ENCODE assay signal across 8 cellular contexts in the genomic region with DNA sequence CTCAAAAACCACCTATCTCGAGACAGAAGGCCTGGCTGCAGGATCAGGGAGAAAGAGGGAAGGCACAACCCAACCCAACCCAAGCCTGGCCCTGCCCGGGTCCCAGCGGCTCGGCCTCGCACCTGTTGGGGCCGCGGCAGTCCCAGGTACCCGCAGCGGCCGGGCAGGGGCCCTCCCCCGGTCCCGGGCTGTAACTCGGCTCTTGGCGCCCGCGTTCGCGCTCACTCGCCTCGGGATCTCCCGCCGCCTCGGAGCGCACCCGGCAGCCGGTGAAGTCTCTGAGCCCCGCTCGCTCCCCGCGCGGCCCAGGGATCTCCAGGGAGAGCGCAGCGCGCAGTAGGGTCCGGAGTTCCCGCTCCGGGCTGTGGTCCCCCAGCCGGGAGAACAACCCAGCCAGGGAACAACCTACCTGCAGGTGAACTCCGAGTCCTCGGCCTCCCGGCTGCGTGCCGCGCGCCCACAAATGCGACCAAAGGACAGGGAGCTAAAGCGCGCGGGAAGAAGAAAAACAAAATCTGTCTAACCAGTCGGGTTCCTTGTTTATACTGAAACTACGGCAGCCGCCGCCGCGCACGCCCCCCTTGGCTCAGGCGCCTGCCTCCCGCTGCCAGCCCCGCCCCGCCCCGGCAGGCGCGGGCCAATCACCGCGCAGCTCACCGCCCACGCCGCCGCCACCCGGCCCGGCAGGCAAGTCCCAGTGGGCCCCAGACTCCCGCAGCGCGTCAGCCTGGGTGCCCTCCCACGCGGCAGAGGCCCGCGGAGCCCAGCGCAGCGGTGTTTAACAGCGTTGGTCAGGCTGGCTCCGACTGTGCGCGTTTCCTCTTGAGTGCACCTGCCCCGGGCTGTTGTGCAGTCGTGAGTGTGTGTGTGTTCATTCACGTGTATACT. TPM values are rescaled to one million over a fixed set of nuclear protein-coding genes. Genes with fewer than 3 reads are reported as not detected.
DNase-seq lines count a peak whose midpoint lies in the region; ATAC-seq and TF ChIP-seq lines count a peak whose summit lies in the region.

Gene RASGEF1B, minus strand, starts transcription at position 547 of the 888 bp plus-strand sequence. CDS start 12,399 bp downstream, outside the sequence.

- H3K4me1 ChIP-seq in osteoblast (ENCODE audit: insufficient read depth, low read length): peaks cover 13% of the 10 kb centered on the region

- peak within 1 kb of the TSS; percentile 79 for H3K4me3 ChIP-seq in osteoblast (ENCODE audit: insufficient read depth, low read length)

- peak within 1 kb of the TSS; percentile 87 to 92 for H3K27ac Mint-ChIP-seq in activated naive CD4-positive, alpha-beta T cell treated with anti-CD3 and anti-CD28 coated beads, Interleukin-2, amount 50 U/mL, for 72 hours

- peaks cover 0 to 12% of the 10 kb centered on the region in 2 donors for H3K36me3 Mint-ChIP-seq in activated naive CD4-positive, alpha-beta T cell treated with anti-CD3 and anti-CD28 coated beads, Interleukin-2, amount 50 U/mL, for 72 hours

- peak; percentile 95 for DNase-seq in GM03348 (ENCODE audit: low spot score)
- peak; percentile 78 for DNase-seq in NCI-H1048 (lab: John Stamatoyannopoulos, UW)
- DNase-seq in activated naive CD4-positive, alpha-beta T cell treated with anti-CD3 and anti-CD28 coated beads, Interleukin-2, amount 50 U/mL, for 72 hours (ENCODE audit: low spot score in 2 of 2): peak; percentile 94 to 97
- peak; percentile 82 to 98 (median 95) for DNase-seq in head of caudate nucleus
- peak; percentile 96 for DNase-seq in osteoblast (ENCODE audit: insufficient read length, low spot score, missing footprints)

- H3K79me2 ChIP-seq in osteoblast (ENCODE audit: insufficient read depth, low read length): no peaks in the 10 kb centered on the region

- peaks cover 29% of the 10 kb centered on the region for H3K27me3 ChIP-seq in osteoblast (ENCODE audit: insufficient read depth, low read length)

- no peaks in the 10 kb centered on the region for H3K9me3 Mint-ChIP-seq in activated naive CD4-positive, alpha-beta T cell treated with anti-CD3 and anti-CD28 coated beads, Interleukin-2, amount 50 U/mL, for 72 hours

- ATAC-seq in HG02571 (IDR thresholded peaks at IDR 0.05; ENCODE audit: unreplicated experiment) (peak; percentile 95), SK-N-SH treated with all-trans-retinoic acid at 6 μM for 48 hours (peak; percentile 91)
- ATAC-seq in activated naive CD4-positive, alpha-beta T cell treated with anti-CD3 and anti-CD28 coated beads, Interleukin-2, amount 50 U/mL, for 72 hours: peak; percentile 91 to 94

- no peaks in the 10 kb centered on the region for H3K9me3 ChIP-seq in osteoblast (ENCODE audit: low read depth, low read length)

- peak within 1 kb of the TSS; percentile 80 for H3K4me2 ChIP-seq in osteoblast (ENCODE audit: insufficient read depth, low read length)

- H3K36me3 ChIP-seq in osteoblast (ENCODE audit: insufficient read depth, low read length): no peaks in the 10 kb centered on the region

- peak within 1 kb of the TSS; percentile 67 for H2AFZ ChIP-seq in osteoblast (ENCODE audit: low read length)

- TF ChIP-seq CTCF in osteoblast (IDR thresholded peaks at IDR 0.05; ENCODE audit: extremely low read depth, low read depth, low read length): no peak

- H4K20me1 ChIP-seq in osteoblast (ENCODE audit: insufficient read depth, low read length): no peaks in the 10 kb centered on the region

- H3K27ac ChIP-seq in osteoblast (ENCODE audit: low read depth, low read length): peak within 1 kb of the TSS; percentile 15
- H3K27ac ChIP-seq in temporal lobe (ENCODE audit: low read depth, low read length): peak within 1 kb of the TSS; percentile 94

- intact Hi-C loops in head of caudate nucleus (cut with DNase I): loop anchor here (10.0 kb wide), 1 partner anchor 53 kb away; no protein-coding TSS in a partner anchor

TF ChIP-seq in SK-N-SH treated with all-trans-retinoic acid at 6 μM for 48 hours, 23 proteins besides CTCF, POLR2A, EP300 and RAD21:
- no peak for TF ChIP-seq ZC3H10 (CRISPR knock-in tag; IDR thresholded peaks at IDR 0.05)
- no peak for TF ChIP-seq ARNTL (CRISPR knock-in tag; IDR thresholded peaks at IDR 0.05; ENCODE audit: borderline replicate concordance, low read depth)
- TF ChIP-seq PPARA (CRISPR knock-in tag; IDR thresholded peaks at IDR 0.05; ENCODE audit: borderline replicate concordance): no peak
- TF ChIP-seq ZNF565 (CRISPR knock-in tag; conservative IDR thresholded peaks at IDR 0.05; ENCODE audit: low read depth): no peak
- no peak for TF ChIP-seq RARB (CRISPR knock-in tag; IDR thresholded peaks at IDR 0.05)
- no peak for TF ChIP-seq SNAI2 (CRISPR knock-in tag; IDR thresholded peaks at IDR 0.05)

RNA-seq across cellular contexts. Expression of gene RASGEF1B, which starts in this region (rescaled TPM):
- 10 to 100 TPM in 1 of 2 donors, 1 to 10 TPM in 1; 2.7 to 10.8 TPM for total RNA-seq in activated naive CD4-positive, alpha-beta T cell treated with anti-CD3 and anti-CD28 coated beads, Interleukin-2, amount 50 U/mL, for 72 hours
- total RNA-seq in osteoblast: 4.1 and 5.8 TPM in 2 replicates
- total RNA-seq in temporal lobe: 26.8 TPM

Comparison
In these comparisons a context has a peak if more than half of its experiments do, and no peak if none do; other contexts are left out.
1. Peak in every context shown above with its lines: DNase-seq, ATAC-seq, H3K4me3 ChIP-seq and H3K27ac ChIP-seq.